ENCODE assay signal across 28 cellular contexts in genomic region chr17:44469676-44470075, GRCh38.
"Had no signal": no experiment of that assay in that cellular context is flagged by ENCODE, and none has a peak within 500 bp of the region (broad histone marks: within the 10 kb centered on the region; RNA-seq: fewer than 3 reads in every experiment).

No MANE protein-coding gene starts in this region.

- H3K9me3 Mint-ChIP-seq: naive thymus-derived CD4-positive, alpha-beta T cell; nephron; neural progenitor cell; stimulated activated naive B cell treated with anti-CD40 and anti-IgM and Interleukin-4, amounts not matched to agents 10 μg/mL and 1 μg/mL and 100 μg/mL, for 72 hours; stimulated activated naive CD8-positive, alpha-beta T cell treated with anti-CD3 and anti-CD28 coated beads, Interleukin-15, Interleukin-2, amounts not matched to agents 100 ng/mL and 50 ng/mL, for 24 hours had no signal

- H3K36me3 ChIP-seq: colonic mucosa had no signal

- H3K27ac Mint-ChIP-seq: naive thymus-derived CD4-positive, alpha-beta T cell; nephron; neural progenitor cell; stimulated activated naive B cell treated with anti-CD40 and anti-IgM and Interleukin-4, amounts not matched to agents 10 μg/mL and 1 μg/mL and 100 μg/mL, for 72 hours; stimulated activated naive CD8-positive, alpha-beta T cell treated with anti-CD3 and anti-CD28 coated beads, Interleukin-15, Interleukin-2, amounts not matched to agents 100 ng/mL and 50 ng/mL, for 24 hours had no signal

- H3K9me3 ChIP-seq: colonic mucosa, esophagus muscularis mucosa, left lung, psoas muscle, thoracic aorta, tibial nerve, upper lobe of left lung had no signal

- H3K27me3 Mint-ChIP-seq: naive thymus-derived CD4-positive, alpha-beta T cell; stimulated activated naive B cell treated with anti-CD40 and anti-IgM and Interleukin-4, amounts not matched to agents 10 μg/mL and 1 μg/mL and 100 μg/mL, for 72 hours; stimulated activated naive CD8-positive, alpha-beta T cell treated with anti-CD3 and anti-CD28 coated beads, Interleukin-15, Interleukin-2, amounts not matched to agents 100 ng/mL and 50 ng/mL, for 24 hours had no signal

- H3K27me3 ChIP-seq: colonic mucosa, esophagus muscularis mucosa, foreskin keratinocyte, heart right ventricle, left lung, neural progenitor cell, tibial nerve, upper lobe of left lung had no signal

- H3K4me2 ChIP-seq: neural progenitor cell had no signal

- FAIRE-seq: islet of Langerhans, urothelium cell line had no signal

- DNase-seq: colonic mucosa; dermis blood vessel endothelial cell; effector memory CD4-positive, alpha-beta T cell; foreskin keratinocyte; glutamatergic neuron; heart right ventricle; hippocampal formation; left cardiac atrium; left lung; mesenchymal stem cell; midbrain; naive thymus-derived CD4-positive, alpha-beta T cell; psoas muscle; right cardiac atrium; stimulated activated CD4-positive, alpha-beta T cell treated with anti-CD3 and anti-CD28 coated beads, Interleukin-15, amount 100 ng/mL, for 24 hours; stimulated activated CD4-positive, alpha-beta T cell treated with anti-CD3 and anti-CD28 coated beads, Interleukin-2, amount 100 ng/mL, for 48 hours; stimulated activated naive B cell treated with anti-CD40 and anti-IgM and Interleukin-4, amounts not matched to agents 10 μg/mL and 1 μg/mL and 100 μg/mL, for 72 hours; upper lobe of left lung had no signal

- H3K27ac ChIP-seq: colonic mucosa, esophagus muscularis mucosa, foreskin keratinocyte, heart right ventricle, left lung, parathyroid adenoma, psoas muscle, skin epidermis, thoracic aorta, tibial nerve, upper lobe of left lung had no signal

- ATAC-seq: foreskin keratinocyte; heart right ventricle; left cardiac atrium; left lung; naive thymus-derived CD4-positive, alpha-beta T cell; psoas muscle; right cardiac atrium; stimulated activated naive B cell treated with anti-CD40 and anti-IgM and Interleukin-4, amounts not matched to agents 10 μg/mL and 1 μg/mL and 100 μg/mL, for 72 hours had no signal

- H3K9ac ChIP-seq: neural progenitor cell, parathyroid adenoma had no signal

- H3K4me3 Mint-ChIP-seq: naive thymus-derived CD4-positive, alpha-beta T cell; nephron; neural progenitor cell; stimulated activated naive B cell treated with anti-CD40 and anti-IgM and Interleukin-4, amounts not matched to agents 10 μg/mL and 1 μg/mL and 100 μg/mL, for 72 hours; stimulated activated naive CD8-positive, alpha-beta T cell treated with anti-CD3 and anti-CD28 coated beads, Interleukin-15, Interleukin-2, amounts not matched to agents 100 ng/mL and 50 ng/mL, for 24 hours had no signal

- H2AFZ ChIP-seq: neural progenitor cell, parathyroid adenoma had no signal

- H3K4me1 ChIP-seq: colonic mucosa, foreskin keratinocyte had no signal

- H3K4me3 ChIP-seq: colonic mucosa, esophagus muscularis mucosa, heart right ventricle, left lung, neural progenitor cell, psoas muscle, skin epidermis, thoracic aorta, tibial nerve, upper lobe of left lung had no signal
